In the genomic region with DNA sequence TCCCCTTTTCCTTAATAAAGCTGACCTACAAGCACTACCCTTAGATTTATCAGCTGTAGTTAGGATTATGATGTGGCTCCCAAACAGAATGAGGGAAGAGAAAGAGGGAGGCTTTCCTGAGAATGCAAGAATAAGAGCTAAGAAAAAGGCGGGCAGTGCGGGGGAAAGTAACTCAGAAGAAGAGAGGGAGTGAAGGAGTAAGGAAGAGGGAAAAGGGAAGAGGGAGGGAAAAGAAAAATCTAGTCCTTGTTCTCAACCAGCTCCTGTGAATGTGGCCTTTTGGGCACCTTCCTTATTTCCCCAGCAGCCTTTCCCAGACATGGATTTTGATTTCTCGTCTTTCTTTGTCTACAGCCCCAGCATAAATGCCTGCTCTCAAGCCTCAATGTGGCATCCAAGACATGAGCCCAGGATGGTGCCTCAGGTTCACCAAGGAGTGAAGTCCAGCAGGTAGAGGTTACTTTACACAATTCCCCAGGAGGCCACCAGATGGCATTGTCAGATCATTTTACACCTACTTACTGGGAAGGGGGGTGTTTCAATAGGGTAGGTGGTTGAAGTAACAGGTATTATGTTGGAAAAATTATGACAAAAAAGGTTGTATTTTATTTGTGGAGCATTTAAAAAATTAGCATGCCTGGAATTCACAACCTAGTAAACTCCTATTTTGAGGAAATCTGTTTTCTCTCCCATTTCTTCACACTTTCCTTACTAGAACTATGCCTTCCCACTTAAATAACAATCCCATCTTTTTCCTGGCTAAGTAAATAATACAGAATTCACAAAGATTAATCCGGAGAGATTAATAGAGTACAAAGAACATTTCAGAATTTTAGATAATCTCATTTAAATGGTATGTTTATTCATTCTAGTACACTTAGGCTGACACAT, we compare ENCODE assay signal across 8 cellular contexts.
A peak's percentile ranks its signal among the peaks of the same experiment; 100 is the strongest.
DNase-seq lines count a peak whose midpoint lies in the region; ATAC-seq and TF ChIP-seq lines count a peak whose summit lies in the region.

No MANE protein-coding gene starts in this region.

- H3K4me3 ChIP-seq in foreskin fibroblast (ENCODE audit: low read depth in 1 of 2, low read length in 2 of 2) (no peak overlapping the region), prostate gland (no peak overlapping the region)

- intact Hi-C loops in prostate gland (cut with DNase I): loop anchor here (10.0 kb wide), 1 partner anchor 103 kb away; the partner anchor contains the start of gene HTR7

- ATAC-seq in GM21786 (IDR thresholded peaks at IDR 0.05; ENCODE audit: unreplicated experiment): peak; percentile 81

- TF ChIP-seq CTCF in foreskin fibroblast (IDR thresholded peaks at IDR 0.05; ENCODE audit: low read depth, low read length) (peak; percentile 64), prostate gland (IDR thresholded peaks at IDR 0.05) (peak; percentile 23 to 69 (median 64))

- no peaks in the 10 kb centered on the region for H3K9me3 ChIP-seq in prostate gland

- TF ChIP-seq POLR2A in prostate gland (IDR thresholded peaks at IDR 0.05): no peak

- 22% methylated on average over 4 of the region's 4 CpGs for WGBS in prostate gland

- no peak overlapping the region for H3K27ac ChIP-seq in prostate gland

- no peaks in the 10 kb centered on the region for H3K27me3 ChIP-seq in prostate gland (replicated peaks; ENCODE audit: insufficient read depth)

- DNase-seq in DMS 273 (lab: John Stamatoyannopoulos, UW; ENCODE audit: unreplicated experiment) (peak; percentile 35), DMS 273 treated with DMSO at 0.1 percent for 48 hours (lab: John Stamatoyannopoulos, UW) (no peak), NCI-H1092 (lab: John Stamatoyannopoulos, UW) (peak; percentile 9), foreskin fibroblast (peak; percentile 14 to 62), prostate gland (ENCODE audit: low spot score) (peak; percentile 14), NCI-H1930 (lab: John Stamatoyannopoulos, UW) (no peak)
- DNase-seq in activated CD8-positive, alpha-beta memory T cell treated with anti-CD3 and anti-CD28 coated beads, Interleukin-2, amount 50 U/mL, for 4 hours: peak; percentile 35

- no peaks in the 10 kb centered on the region for H3K4me1 ChIP-seq in prostate gland (replicated peaks)

- no peaks in the 10 kb centered on the region for H3K36me3 ChIP-seq in prostate gland

Comparison
In these comparisons a context has a peak if more than half of its experiments do, and no peak if none do; other contexts are left out.
1. DNase-seq: peak in DMS 273 (single experiment), NCI-H1092 (single experiment), activated CD8-positive, alpha-beta memory T cell treated with anti-CD3 and anti-CD28 coated beads, Interleukin-2, amount 50 U/mL, for 4 hours (single experiment), foreskin fibroblast (2 of 2) and prostate gland (single experiment); none in DMS 273 treated with DMSO at 0.1 percent for 48 hours (single experiment) and NCI-H1930 (0 of 2).